In the genomic region with DNA sequence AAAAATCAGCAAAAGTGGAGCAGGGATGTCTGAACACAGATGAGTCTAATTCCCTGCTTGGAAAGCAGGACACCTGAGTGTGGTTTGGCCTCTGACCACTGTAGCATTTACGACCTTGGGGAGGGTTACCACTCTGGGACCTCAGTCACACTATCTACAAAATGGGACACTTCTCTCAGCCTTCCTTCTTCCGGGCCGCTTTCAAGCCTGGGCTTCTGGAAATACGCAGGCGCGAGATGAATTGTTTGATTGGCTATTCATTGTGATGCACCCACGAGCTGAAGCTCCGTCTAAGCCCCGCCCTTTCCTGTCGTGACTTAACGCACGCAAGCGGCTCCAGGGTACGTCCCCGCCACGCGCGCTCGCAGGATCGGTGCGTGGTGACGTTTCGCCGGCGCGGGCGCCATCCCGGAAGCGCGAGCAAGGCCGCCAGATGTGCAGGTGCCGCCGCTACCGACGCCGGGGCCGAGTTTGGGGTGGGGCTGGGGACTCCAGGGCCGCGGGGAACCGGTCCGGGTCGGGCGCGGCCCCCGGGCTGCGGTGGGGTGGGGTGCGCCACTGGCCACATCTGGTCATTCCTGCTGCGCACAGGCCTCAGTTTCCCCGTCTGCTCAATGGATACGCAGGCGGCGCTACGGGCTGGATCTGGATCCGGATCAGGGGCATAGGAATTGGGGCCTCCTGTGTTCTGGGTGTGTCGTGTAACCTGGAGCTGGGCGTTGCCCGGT, we compare ENCODE assay signal across 1 cellular context.
TF ChIP-seq lines count a peak whose summit lies in the region.

TSS of gene KXD1 (plus strand) at position 397 of the 728 bp plus-strand sequence. CDS start 4,187 bp downstream, outside the sequence.

TF ChIP-seq in K562, 482 proteins besides CTCF, POLR2A, EP300 and RAD21 (continued from another document and continues in another):
- no peak for TF ChIP-seq PRPF4 (IDR thresholded peaks at IDR 0.05; ENCODE audit: insufficient read depth, low read depth, low read length, poor library complexity, severe bottlenecking)
- TF ChIP-seq POLR2AphosphoS5 (IDR thresholded peaks at IDR 0.05; ENCODE audit: control insufficient read depth, insufficient read depth, low read depth, low read length) = peak; percentile 72; the same call in 1 of the 2 replicates
- TF ChIP-seq, protein P1, sequence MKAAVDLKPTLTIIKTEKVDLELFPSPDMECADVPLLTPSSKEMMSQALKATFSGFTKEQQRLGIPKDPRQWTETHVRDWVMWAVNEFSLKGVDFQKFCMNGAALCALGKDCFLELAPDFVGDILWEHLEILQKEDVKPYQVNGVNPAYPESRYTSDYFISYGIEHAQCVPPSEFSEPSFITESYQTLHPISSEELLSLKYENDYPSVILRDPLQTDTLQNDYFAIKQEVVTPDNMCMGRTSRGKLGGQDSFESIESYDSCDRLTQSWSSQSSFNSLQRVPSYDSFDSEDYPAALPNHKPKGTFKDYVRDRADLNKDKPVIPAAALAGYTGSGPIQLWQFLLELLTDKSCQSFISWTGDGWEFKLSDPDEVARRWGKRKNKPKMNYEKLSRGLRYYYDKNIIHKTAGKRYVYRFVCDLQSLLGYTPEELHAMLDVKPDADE (conservative IDR thresholded peaks at IDR 0.05; ENCODE audit: control insufficient read depth, low read depth, low read length) = peak; percentile 81
- TF ChIP-seq SMARCB1 (IDR thresholded peaks at IDR 0.05; ENCODE audit: insufficient read length, low read depth) = no peak
- no peak for TF ChIP-seq IRF2 (CRISPR knock-in tag; IDR thresholded peaks at IDR 0.05)
- no peak for TF ChIP-seq SNRNP70 (optimal IDR thresholded peaks at IDR 0.05; ENCODE audit: low read depth, low read length)
- no peak for TF ChIP-seq SMAD2 (IDR thresholded peaks at IDR 0.05; ENCODE audit: low read depth, low read length)
- no peak for TF ChIP-seq KDM4B (IDR thresholded peaks at IDR 0.05; ENCODE audit: borderline replicate concordance in 2 of 2, low read depth in 1 of 2)
- 0 out of 2 replicates have a peak, but pooled peaks have one; percentile 28 for TF ChIP-seq SOX6 (IDR thresholded peaks at IDR 0.05)
- no peak for TF ChIP-seq ZNF316 (IDR thresholded peaks at IDR 0.05)
- TF ChIP-seq, protein P2, sequence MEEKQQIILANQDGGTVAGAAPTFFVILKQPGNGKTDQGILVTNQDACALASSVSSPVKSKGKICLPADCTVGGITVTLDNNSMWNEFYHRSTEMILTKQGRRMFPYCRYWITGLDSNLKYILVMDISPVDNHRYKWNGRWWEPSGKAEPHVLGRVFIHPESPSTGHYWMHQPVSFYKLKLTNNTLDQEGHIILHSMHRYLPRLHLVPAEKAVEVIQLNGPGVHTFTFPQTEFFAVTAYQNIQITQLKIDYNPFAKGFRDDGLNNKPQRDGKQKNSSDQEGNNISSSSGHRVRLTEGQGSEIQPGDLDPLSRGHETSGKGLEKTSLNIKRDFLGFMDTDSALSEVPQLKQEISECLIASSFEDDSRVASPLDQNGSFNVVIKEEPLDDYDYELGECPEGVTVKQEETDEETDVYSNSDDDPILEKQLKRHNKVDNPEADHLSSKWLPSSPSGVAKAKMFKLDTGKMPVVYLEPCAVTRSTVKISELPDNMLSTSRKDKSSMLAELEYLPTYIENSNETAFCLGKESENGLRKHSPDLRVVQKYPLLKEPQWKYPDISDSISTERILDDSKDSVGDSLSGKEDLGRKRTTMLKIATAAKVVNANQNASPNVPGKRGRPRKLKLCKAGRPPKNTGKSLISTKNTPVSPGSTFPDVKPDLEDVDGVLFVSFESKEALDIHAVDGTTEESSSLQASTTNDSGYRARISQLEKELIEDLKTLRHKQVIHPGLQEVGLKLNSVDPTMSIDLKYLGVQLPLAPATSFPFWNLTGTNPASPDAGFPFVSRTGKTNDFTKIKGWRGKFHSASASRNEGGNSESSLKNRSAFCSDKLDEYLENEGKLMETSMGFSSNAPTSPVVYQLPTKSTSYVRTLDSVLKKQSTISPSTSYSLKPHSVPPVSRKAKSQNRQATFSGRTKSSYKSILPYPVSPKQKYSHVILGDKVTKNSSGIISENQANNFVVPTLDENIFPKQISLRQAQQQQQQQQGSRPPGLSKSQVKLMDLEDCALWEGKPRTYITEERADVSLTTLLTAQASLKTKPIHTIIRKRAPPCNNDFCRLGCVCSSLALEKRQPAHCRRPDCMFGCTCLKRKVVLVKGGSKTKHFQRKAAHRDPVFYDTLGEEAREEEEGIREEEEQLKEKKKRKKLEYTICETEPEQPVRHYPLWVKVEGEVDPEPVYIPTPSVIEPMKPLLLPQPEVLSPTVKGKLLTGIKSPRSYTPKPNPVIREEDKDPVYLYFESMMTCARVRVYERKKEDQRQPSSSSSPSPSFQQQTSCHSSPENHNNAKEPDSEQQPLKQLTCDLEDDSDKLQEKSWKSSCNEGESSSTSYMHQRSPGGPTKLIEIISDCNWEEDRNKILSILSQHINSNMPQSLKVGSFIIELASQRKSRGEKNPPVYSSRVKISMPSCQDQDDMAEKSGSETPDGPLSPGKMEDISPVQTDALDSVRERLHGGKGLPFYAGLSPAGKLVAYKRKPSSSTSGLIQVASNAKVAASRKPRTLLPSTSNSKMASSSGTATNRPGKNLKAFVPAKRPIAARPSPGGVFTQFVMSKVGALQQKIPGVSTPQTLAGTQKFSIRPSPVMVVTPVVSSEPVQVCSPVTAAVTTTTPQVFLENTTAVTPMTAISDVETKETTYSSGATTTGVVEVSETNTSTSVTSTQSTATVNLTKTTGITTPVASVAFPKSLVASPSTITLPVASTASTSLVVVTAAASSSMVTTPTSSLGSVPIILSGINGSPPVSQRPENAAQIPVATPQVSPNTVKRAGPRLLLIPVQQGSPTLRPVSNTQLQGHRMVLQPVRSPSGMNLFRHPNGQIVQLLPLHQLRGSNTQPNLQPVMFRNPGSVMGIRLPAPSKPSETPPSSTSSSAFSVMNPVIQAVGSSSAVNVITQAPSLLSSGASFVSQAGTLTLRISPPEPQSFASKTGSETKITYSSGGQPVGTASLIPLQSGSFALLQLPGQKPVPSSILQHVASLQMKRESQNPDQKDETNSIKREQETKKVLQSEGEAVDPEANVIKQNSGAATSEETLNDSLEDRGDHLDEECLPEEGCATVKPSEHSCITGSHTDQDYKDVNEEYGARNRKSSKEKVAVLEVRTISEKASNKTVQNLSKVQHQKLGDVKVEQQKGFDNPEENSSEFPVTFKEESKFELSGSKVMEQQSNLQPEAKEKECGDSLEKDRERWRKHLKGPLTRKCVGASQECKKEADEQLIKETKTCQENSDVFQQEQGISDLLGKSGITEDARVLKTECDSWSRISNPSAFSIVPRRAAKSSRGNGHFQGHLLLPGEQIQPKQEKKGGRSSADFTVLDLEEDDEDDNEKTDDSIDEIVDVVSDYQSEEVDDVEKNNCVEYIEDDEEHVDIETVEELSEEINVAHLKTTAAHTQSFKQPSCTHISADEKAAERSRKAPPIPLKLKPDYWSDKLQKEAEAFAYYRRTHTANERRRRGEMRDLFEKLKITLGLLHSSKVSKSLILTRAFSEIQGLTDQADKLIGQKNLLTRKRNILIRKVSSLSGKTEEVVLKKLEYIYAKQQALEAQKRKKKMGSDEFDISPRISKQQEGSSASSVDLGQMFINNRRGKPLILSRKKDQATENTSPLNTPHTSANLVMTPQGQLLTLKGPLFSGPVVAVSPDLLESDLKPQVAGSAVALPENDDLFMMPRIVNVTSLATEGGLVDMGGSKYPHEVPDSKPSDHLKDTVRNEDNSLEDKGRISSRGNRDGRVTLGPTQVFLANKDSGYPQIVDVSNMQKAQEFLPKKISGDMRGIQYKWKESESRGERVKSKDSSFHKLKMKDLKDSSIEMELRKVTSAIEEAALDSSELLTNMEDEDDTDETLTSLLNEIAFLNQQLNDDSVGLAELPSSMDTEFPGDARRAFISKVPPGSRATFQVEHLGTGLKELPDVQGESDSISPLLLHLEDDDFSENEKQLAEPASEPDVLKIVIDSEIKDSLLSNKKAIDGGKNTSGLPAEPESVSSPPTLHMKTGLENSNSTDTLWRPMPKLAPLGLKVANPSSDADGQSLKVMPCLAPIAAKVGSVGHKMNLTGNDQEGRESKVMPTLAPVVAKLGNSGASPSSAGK (IDR thresholded peaks at IDR 0.05) = no peak
- TF ChIP-seq FOXA1 (IDR thresholded peaks at IDR 0.05; ENCODE audit: borderline replicate concordance) = no peak
- TF ChIP-seq ASH1L (IDR thresholded peaks at IDR 0.05; ENCODE audit: borderline replicate concordance, low read depth, partially characterized antibody) = peak; percentile 52
- TF ChIP-seq, protein P3, sequence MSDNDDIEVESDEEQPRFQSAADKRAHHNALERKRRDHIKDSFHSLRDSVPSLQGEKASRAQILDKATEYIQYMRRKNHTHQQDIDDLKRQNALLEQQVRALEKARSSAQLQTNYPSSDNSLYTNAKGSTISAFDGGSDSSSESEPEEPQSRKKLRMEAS (CRISPR knock-in tag; IDR thresholded peaks at IDR 0.05) = peak; percentile 83
- no peak for TF ChIP-seq ZNF146 (CRISPR knock-in tag; IDR thresholded peaks at IDR 0.05; ENCODE audit: unreplicated experiment)
- peak; percentile 93 to 94 for TF ChIP-seq NRF1 (conservative IDR thresholded peaks at IDR 0.05 in 1 of 2, IDR thresholded peaks at IDR 0.05 in 1 of 2)
- no peak for TF ChIP-seq RNF2 (IDR thresholded peaks at IDR 0.05)
- TF ChIP-seq TFAM (CRISPR knock-in tag; conservative IDR thresholded peaks at IDR 0.05) = no peak
- TF ChIP-seq, protein P4, sequence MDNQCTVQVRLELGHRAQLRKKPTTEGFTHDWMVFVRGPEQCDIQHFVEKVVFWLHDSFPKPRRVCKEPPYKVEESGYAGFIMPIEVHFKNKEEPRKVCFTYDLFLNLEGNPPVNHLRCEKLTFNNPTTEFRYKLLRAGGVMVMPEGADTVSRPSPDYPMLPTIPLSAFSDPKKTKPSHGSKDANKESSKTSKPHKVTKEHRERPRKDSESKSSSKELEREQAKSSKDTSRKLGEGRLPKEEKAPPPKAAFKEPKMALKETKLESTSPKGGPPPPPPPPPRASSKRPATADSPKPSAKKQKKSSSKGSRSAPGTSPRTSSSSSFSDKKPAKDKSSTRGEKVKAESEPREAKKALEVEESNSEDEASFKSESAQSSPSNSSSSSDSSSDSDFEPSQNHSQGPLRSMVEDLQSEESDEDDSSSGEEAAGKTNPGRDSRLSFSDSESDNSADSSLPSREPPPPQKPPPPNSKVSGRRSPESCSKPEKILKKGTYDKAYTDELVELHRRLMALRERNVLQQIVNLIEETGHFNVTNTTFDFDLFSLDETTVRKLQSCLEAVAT (IDR thresholded peaks at IDR 0.05) = peak in 1 of 2 experiments; percentile 34; a peak in 1 of 4 replicates
- TF ChIP-seq HIVEP1 (CRISPR knock-in tag; IDR thresholded peaks at IDR 0.05) = no peak
- no peak for TF ChIP-seq CAMTA2 (CRISPR knock-in tag; conservative IDR thresholded peaks at IDR 0.05)
- no peak for TF ChIP-seq CBX2 (IDR thresholded peaks at IDR 0.05; ENCODE audit: insufficient read depth, low read length, poor library complexity, severe bottlenecking)
- TF ChIP-seq NELFE (IDR thresholded peaks at IDR 0.05; ENCODE audit: insufficient read depth, insufficient read length) = no peak
- TF ChIP-seq NCOA6 (IDR thresholded peaks at IDR 0.05) = peak; percentile 94
- no peak for TF ChIP-seq ZNF436 (CRISPR knock-in tag; IDR thresholded peaks at IDR 0.05)
- no peak for TF ChIP-seq ZNF551 (CRISPR knock-in tag; IDR thresholded peaks at IDR 0.05)
- TF ChIP-seq ZBTB11 (CRISPR knock-in tag; IDR thresholded peaks at IDR 0.05) = peak in 1 of 3 experiments; percentile 45; a peak in 1 of 6 replicates
- TF ChIP-seq KLF16 (IDR thresholded peaks at IDR 0.05) = no peak
- peak; percentile 93 for TF ChIP-seq MTA3 (IDR thresholded peaks at IDR 0.05; ENCODE audit: borderline replicate concordance)
- TF ChIP-seq, protein P5, sequence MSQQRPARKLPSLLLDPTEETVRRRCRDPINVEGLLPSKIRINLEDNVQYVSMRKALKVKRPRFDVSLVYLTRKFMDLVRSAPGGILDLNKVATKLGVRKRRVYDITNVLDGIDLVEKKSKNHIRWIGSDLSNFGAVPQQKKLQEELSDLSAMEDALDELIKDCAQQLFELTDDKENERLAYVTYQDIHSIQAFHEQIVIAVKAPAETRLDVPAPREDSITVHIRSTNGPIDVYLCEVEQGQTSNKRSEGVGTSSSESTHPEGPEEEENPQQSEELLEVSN (IDR thresholded peaks at IDR 0.05; ENCODE audit: borderline replicate concordance in 1 of 2, extremely low read depth in 1 of 2, insufficient read depth in 1 of 2, insufficient read length in 1 of 2, low read depth in 1 of 2, low read length in 1 of 2, poor library complexity in 1 of 2, severe bottlenecking in 1 of 2) = peak; percentile 58 to 60
- no peak for TF ChIP-seq SMARCC2 (IDR thresholded peaks at IDR 0.05; ENCODE audit: low read depth)
- TF ChIP-seq HDGF (IDR thresholded peaks at IDR 0.05) = peak; percentile 90; the same call in 1 of the 2 replicates
- no peak for TF ChIP-seq PHB (CRISPR knock-in tag; IDR thresholded peaks at IDR 0.05)
- peak; percentile 98 for TF ChIP-seq ZBTB2 (IDR thresholded peaks at IDR 0.05)
- no peak for TF ChIP-seq NFE2L1 (tag; IDR thresholded peaks at IDR 0.05; ENCODE audit: borderline replicate concordance, low read depth)
